ENCODE assay signal across 14 cellular contexts in the genomic region with DNA sequence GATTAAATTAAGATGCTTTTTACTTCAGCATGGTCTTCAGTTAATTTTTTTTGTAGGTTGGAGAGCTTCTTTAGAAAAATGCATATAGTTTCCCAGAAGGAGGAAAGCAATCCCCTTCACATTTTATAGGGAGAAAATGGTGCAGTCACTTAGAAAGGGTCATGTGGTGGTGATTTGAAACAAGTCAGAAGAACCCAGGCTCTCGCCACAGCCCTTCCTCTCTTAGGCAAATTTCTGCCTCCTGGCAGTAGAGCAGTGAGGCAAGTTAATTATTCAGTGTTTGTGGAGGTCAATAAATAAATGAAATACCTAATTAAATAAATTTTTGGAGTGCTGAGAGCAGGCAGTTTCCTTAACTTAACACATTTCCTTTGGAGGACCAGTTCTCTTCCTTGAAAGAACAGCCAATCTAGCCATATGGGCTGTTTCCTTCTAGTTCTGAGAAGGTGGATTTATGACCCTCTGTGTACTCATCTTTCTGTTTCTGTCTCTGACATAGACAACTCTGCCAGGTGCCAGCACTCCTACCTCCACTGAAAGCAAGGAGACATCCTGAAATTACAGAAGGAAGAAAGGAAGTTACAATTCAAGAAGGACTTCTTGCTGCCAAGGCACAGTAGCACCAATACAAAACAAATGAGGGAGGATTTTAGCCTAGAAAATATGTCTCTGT.
"Had no signal": no experiment of that assay in that cellular context is flagged by ENCODE, and none has a peak within 500 bp of the region (broad histone marks: within the 10 kb centered on the region; RNA-seq: fewer than 3 reads in every experiment).

No MANE protein-coding gene starts in this region.

- ATAC-seq: activated CD4-positive, CD25-positive, alpha-beta regulatory T cell treated with anti-CD3 and anti-CD28 coated beads, Interleukin-2, amount 50 U/mL, for 24 hours; activated CD8-positive, alpha-beta T cell treated with anti-CD3 and anti-CD28 coated beads, Interleukin-2, amount 10 ng/mL, durations not matched to agents 7 days and 5 days; foreskin keratinocyte; left lobe of liver; right cardiac atrium had no signal

- DNase-seq: activated CD4-positive, alpha-beta T cell treated with anti-CD3 and anti-CD28 coated beads, Interleukin-2, amount 10 ng/mL, durations not matched to agents 7 days and 5 days; activated CD8-positive, alpha-beta T cell treated with anti-CD3 and anti-CD28 coated beads, Interleukin-2, amount 10 ng/mL, durations not matched to agents 7 days and 5 days; activated naive CD4-positive, alpha-beta T cell treated with anti-CD3 and anti-CD28 coated beads for 36 hours; activated T-cell treated with anti-CD3 and anti-CD28 coated beads, Interleukin-2, amount 50 U/mL, for 24 hours; central memory CD4-positive, alpha-beta T cell; dorsolateral prefrontal cortex; endodermal cell; foreskin keratinocyte; naive B cell; right cardiac atrium; stimulated activated CD4-positive, alpha-beta T cell treated with anti-CD3 and anti-CD28 coated beads, Interleukin-2, amount 100 ng/mL, for 48 hours; T-helper 9 cell had no signal
